Comparison of ENCODE assay signal across 8 cellular contexts in genomic region chr5:54310433-54311177, GRCh38. TPM values are rescaled to one million over a fixed set of nuclear protein-coding genes. Genes with fewer than 3 reads are reported as not detected.
A peak's percentile ranks its signal among the peaks of the same experiment; 100 is the strongest.
DNase-seq lines count a peak whose midpoint lies in the region; ATAC-seq, FAIRE-seq and TF ChIP-seq lines count a peak whose summit lies in the region.

Gene ARL15 (minus strand): TSS chr5:54310573.

- no peak for TF ChIP-seq CTCF in AG10803 (conservative IDR thresholded peaks at IDR 0.05; ENCODE audit: low read length)
- no peak for TF ChIP-seq CTCF in kidney (IDR thresholded peaks at IDR 0.05; ENCODE audit: borderline replicate concordance, extremely low read depth, insufficient read depth)

- intact Hi-C loops in kidney (cut with DNase I): no loop called here

- H3K9me3 ChIP-seq in kidney (ENCODE audit: control insufficient read depth in 1 of 2, low read length in 2 of 2): no peaks in the 10 kb centered on the region

- peak; percentile 97 for FAIRE-seq in kidney (lab: Jason Lieb, UNC)

- H3K4me3 ChIP-seq in AG10803 (ENCODE audit: low read length) (peak within 1 kb of the TSS; percentile 87), kidney (ENCODE audit: low read length in 2 of 2) (peak within 1 kb of the TSS; percentile 81 to 94)

- DNase-seq in AG10803 (ENCODE audit: low read depth) (peak; percentile 97), NCI-H460 (ENCODE audit: extremely low read depth, low read depth) (peak; percentile 97), cerebellum (ENCODE audit: low spot score) (peak; percentile 98), kidney (peak; percentile 100)
- peak; percentile 96 for DNase-seq in activated CD4-positive, CD25-positive, alpha-beta regulatory T cell treated with anti-CD3 and anti-CD28 coated beads, Interleukin-2, amount 50 U/mL, for 72 hours
- DNase-seq in stimulated activated CD4-positive, alpha-beta T cell treated with anti-CD3 and anti-CD28 coated beads, Interleukin-15, amount 100 ng/mL, for 24 hours: peak; percentile 98

- H3K9ac ChIP-seq in kidney (ENCODE audit: low read length in 2 of 2): peak within 1 kb of the TSS; percentile 87 to 93

- ATAC-seq in GM19043 (IDR thresholded peaks at IDR 0.05; ENCODE audit: low read depth, unreplicated experiment) (peak; percentile 95), HG03378 (IDR thresholded peaks at IDR 0.05; ENCODE audit: unreplicated experiment) (peak; percentile 96)

- peaks cover 0 to 6% of the 10 kb centered on the region in 2 donors for H3K4me1 ChIP-seq in kidney (ENCODE audit: control insufficient read depth in 1 of 2, insufficient read depth in 1 of 2, low read depth in 1 of 2, low read length in 2 of 2)

- H3K36me3 ChIP-seq in kidney (ENCODE audit: control insufficient read depth in 1 of 2, insufficient read depth in 2 of 2, low read length in 2 of 2): no peaks in the 10 kb centered on the region

- peak within 1 kb of the TSS; percentile 80 to 93 for H3K27ac ChIP-seq in kidney (ENCODE audit: low read depth in 2 of 2, low read length in 2 of 2)

RNA-seq across cellular contexts. Expression of gene ARL15, which starts in this region (rescaled TPM):
- total RNA-seq in NCI-H460 (2014; rRNA removed; shearing (Covaris generic)): 10.1 and 15.7 TPM in 2 replicates
- polyA plus RNA-seq in NCI-H460 (2014; cell fraction: nucleus; rRNA removed): 5.6 and 9.1 TPM in 2 replicates
- total RNA-seq in cerebellum (55.9 TPM), kidney (36.6 TPM)
- 21.1 TPM for polyA plus RNA-seq in kidney (ENCODE audit: insufficient read depth, low read depth, low replicate concordance)

Comparison
In these comparisons a context has a peak if more than half of its experiments do, and no peak if none do; other contexts are left out.
1. Peak in every context shown above with its lines: DNase-seq, ATAC-seq, H3K4me3 ChIP-seq and H3K27ac ChIP-seq.